In genomic region chr16:85780281-85780680, GRCh38 we compare ENCODE assay signal across 1 cellular context.
A peak's percentile ranks its signal among the peaks of the same experiment; 100 is the strongest.
TF ChIP-seq lines count a peak whose summit lies in the region.

No MANE protein-coding gene starts in this region.

TF ChIP-seq in HepG2, 621 proteins besides CTCF, POLR2A, EP300 and RAD21:
- TF ChIP-seq TCF12 (IDR thresholded peaks at IDR 0.05) (no peak), TCF12 (CRISPR knock-in tag; IDR thresholded peaks at IDR 0.05) (no peak), U2AF1 (optimal IDR thresholded peaks at IDR 0.05; ENCODE audit: low read depth, low read length) (no peak), SMAD1 (CRISPR knock-in tag; IDR thresholded peaks at IDR 0.05; ENCODE audit: borderline replicate concordance, low read depth) (no peak), MXD1 (CRISPR knock-in tag; IDR thresholded peaks at IDR 0.05) (0 out of 2 replicates have a peak, but pooled peaks have one; percentile 20), HDAC1 (CRISPR knock-in tag; IDR thresholded peaks at IDR 0.05) (no peak), ZNF260 (CRISPR knock-in tag; IDR thresholded peaks at IDR 0.05; ENCODE audit: borderline replicate concordance, low read depth) (no peak), ZFAT (CRISPR knock-in tag; conservative IDR thresholded peaks at IDR 0.05) (no peak), ZNF747 (CRISPR knock-in tag; IDR thresholded peaks at IDR 0.05; ENCODE audit: borderline replicate concordance) (no peak), ZNF142 (CRISPR knock-in tag; IDR thresholded peaks at IDR 0.05) (no peak), AGO2 (optimal IDR thresholded peaks at IDR 0.05; ENCODE audit: low read depth, low read length) (peak; percentile 19), EEA1 (CRISPR knock-in tag; IDR thresholded peaks at IDR 0.05; ENCODE audit: borderline replicate concordance) (no peak), ZMAT5 (CRISPR knock-in tag; IDR thresholded peaks at IDR 0.05; ENCODE audit: borderline replicate concordance, low read depth) (no peak), ARHGAP35 (CRISPR knock-in tag; IDR thresholded peaks at IDR 0.05; ENCODE audit: borderline replicate concordance) (no peak), CCAR2 (optimal IDR thresholded peaks at IDR 0.05; ENCODE audit: low read depth, low read length) (no peak), HNRNPK (IDR thresholded peaks at IDR 0.05; ENCODE audit: low read depth, low read length, poor library complexity, severe bottlenecking) (no peak)
TF ChIP-seq in HepG2: peak in this region for 2.
